Comparison of ENCODE assay signal across 8 cellular contexts in the genomic region with DNA sequence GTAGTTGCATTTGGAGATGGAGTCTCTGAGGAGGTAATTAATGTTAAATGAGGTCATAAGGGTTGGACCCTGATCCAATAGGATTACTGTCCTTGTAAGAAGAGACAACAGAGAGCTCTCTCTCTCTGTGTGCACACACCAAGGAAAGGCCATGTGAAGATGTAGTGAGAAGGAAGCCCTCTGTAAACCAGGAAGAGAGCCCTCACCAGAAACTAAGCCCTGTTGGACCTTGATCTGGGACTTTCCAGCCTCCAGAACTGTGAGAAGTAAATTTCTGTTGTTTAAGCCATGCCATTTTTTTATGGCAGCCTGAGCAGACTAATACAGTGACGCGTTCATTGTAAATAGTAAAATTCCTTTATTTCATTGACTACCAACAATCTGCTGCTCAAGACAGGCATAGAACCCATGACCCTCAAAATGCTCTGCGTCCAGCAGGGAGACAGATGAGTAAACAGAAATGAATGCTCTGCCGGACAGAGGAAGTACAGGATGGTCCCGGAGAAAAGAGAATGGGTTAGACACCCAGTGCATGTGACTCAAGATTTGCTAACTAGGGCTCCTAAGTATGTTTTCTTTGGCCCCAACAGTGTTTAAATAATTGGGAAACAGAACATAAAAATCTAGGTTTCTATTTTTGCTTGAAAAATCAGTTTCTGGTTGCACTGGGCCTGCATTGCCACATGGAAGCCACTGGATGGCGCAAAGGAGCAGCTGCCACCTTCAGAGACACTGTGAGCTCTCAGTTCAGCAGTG. TPM values are rescaled to one million over a fixed set of nuclear protein-coding genes. Genes with fewer than 3 reads are reported as not detected.
DNase-seq lines count a peak whose midpoint lies in the region; ATAC-seq lines count a peak whose summit lies in the region.

No MANE protein-coding gene starts in this region.

- H3K36me3 Mint-ChIP-seq in activated CD4-positive, alpha-beta T cell treated with anti-CD3 and anti-CD28 coated beads for 36 hours (ENCODE audit: low read depth), result no peaks in the 10 kb centered on the region
- no peaks in the 10 kb centered on the region for H3K36me3 Mint-ChIP-seq in activated CD4-positive, alpha-beta T cell treated with anti-CD3 and anti-CD28 coated beads, Interleukin-2, amount 10 ng/mL, durations not matched to agents 24 days and 14 days (ENCODE audit: low read depth)

- CTCF ChIA-PET in activated CD4-positive, alpha-beta T cell treated with anti-CD3 and anti-CD28 coated beads for 36 hours (lab: Charles Lee), result interaction anchor here (0.5 to 1.8 kb wide), 4 partner anchors 37 to 911 kb away, joined by 3 to 8 read pairs (median 4); no protein-coding TSS in a partner anchor

- peak; percentile 48 for DNase-seq in activated CD4-positive, alpha-beta T cell treated with anti-CD3 and anti-CD28 coated beads for 36 hours
- DNase-seq in activated CD4-positive, alpha-beta T cell treated with anti-CD3 and anti-CD28 coated beads, Interleukin-2, amount 10 ng/mL, durations not matched to agents 24 days and 14 days, result no peak
- DNase-seq in NCI-H226, result peak; percentile 91
- peak; percentile 54 for DNase-seq in ecto neural progenitor cell (ENCODE audit: low spot score)
- peak; percentile 86 to 97 for DNase-seq in lung microvascular endothelial cell (ENCODE audit: low read depth in 2 of 2)
- no peak for DNase-seq in activated effector memory CD4-positive, alpha-beta T cell treated with anti-CD3 and anti-CD28 coated beads, Interleukin-2, amount 50 U/mL, for 16 hours

- H3K27me3 Mint-ChIP-seq in activated CD4-positive, alpha-beta T cell treated with anti-CD3 and anti-CD28 coated beads for 36 hours, result peaks cover 4% of the 10 kb centered on the region
- peaks cover 8% of the 10 kb centered on the region for H3K27me3 Mint-ChIP-seq in activated CD4-positive, alpha-beta T cell treated with anti-CD3 and anti-CD28 coated beads, Interleukin-2, amount 10 ng/mL, durations not matched to agents 24 days and 14 days

- ATAC-seq in activated CD4-positive, alpha-beta T cell treated with anti-CD3 and anti-CD28 coated beads for 36 hours, result no peak
- ATAC-seq in GM18909 (IDR thresholded peaks at IDR 0.05; ENCODE audit: poor library complexity, unreplicated experiment), result no peak
- ATAC-seq in GM18868 (IDR thresholded peaks at IDR 0.05; ENCODE audit: unreplicated experiment), result no peak

- H3K4me1 Mint-ChIP-seq in activated CD4-positive, alpha-beta T cell treated with anti-CD3 and anti-CD28 coated beads for 36 hours, result no peaks in the 10 kb centered on the region
- no peaks in the 10 kb centered on the region for H3K4me1 Mint-ChIP-seq in activated CD4-positive, alpha-beta T cell treated with anti-CD3 and anti-CD28 coated beads, Interleukin-2, amount 10 ng/mL, durations not matched to agents 24 days and 14 days

- no peaks in the 10 kb centered on the region for H3K9me3 Mint-ChIP-seq in activated CD4-positive, alpha-beta T cell treated with anti-CD3 and anti-CD28 coated beads for 36 hours (ENCODE audit: low read depth)
- no peaks in the 10 kb centered on the region for H3K9me3 Mint-ChIP-seq in activated CD4-positive, alpha-beta T cell treated with anti-CD3 and anti-CD28 coated beads, Interleukin-2, amount 10 ng/mL, durations not matched to agents 24 days and 14 days

- H3K27ac Mint-ChIP-seq in activated CD4-positive, alpha-beta T cell treated with anti-CD3 and anti-CD28 coated beads for 36 hours, result no peak overlapping the region
- no peak overlapping the region for H3K27ac Mint-ChIP-seq in activated CD4-positive, alpha-beta T cell treated with anti-CD3 and anti-CD28 coated beads, Interleukin-2, amount 10 ng/mL, durations not matched to agents 24 days and 14 days

- intact Hi-C loops in activated CD4-positive, alpha-beta T cell treated with anti-CD3 and anti-CD28 coated beads for 36 hours (cut with DNase I, micrococcal nuclease), result loop anchor here in 1 of 2 experiments (2.0 kb wide), 1 partner anchor 60 kb away; no protein-coding TSS in a partner anchor
- intact Hi-C loops in activated CD4-positive, alpha-beta T cell treated with anti-CD3 and anti-CD28 coated beads, Interleukin-2, amount 10 ng/mL, durations not matched to agents 24 days and 14 days (cut with micrococcal nuclease), result no loop called here

- no peak overlapping the region for H3K4me3 Mint-ChIP-seq in activated CD4-positive, alpha-beta T cell treated with anti-CD3 and anti-CD28 coated beads for 36 hours
- no peak overlapping the region for H3K4me3 Mint-ChIP-seq in activated CD4-positive, alpha-beta T cell treated with anti-CD3 and anti-CD28 coated beads, Interleukin-2, amount 10 ng/mL, durations not matched to agents 24 days and 14 days

- POLR2A ChIA-PET in activated CD4-positive, alpha-beta T cell treated with anti-CD3 and anti-CD28 coated beads for 36 hours (lab: Charles Lee), result no interaction called here

RNA-seq across cellular contexts. Expression of a gene that starts 37.9 kb away (rescaled TPM):
- not detected for total RNA-seq in activated CD4-positive, alpha-beta T cell treated with anti-CD3 and anti-CD28 coated beads for 36 hours
- 0.52 and 0.77 TPM in 2 replicates for total RNA-seq in activated CD4-positive, alpha-beta T cell treated with anti-CD3 and anti-CD28 coated beads, Interleukin-2, amount 10 ng/mL, durations not matched to agents 24 days and 14 days
- total RNA-seq in lung microvascular endothelial cell, result 69.1 and 112 TPM in 2 replicates

Comparison
In these comparisons a context has a peak if more than half of its experiments do, and no peak if none do; other contexts are left out.
1. DNase-seq: peak in activated CD4-positive, alpha-beta T cell treated with anti-CD3 and anti-CD28 coated beads for 36 hours (single experiment), NCI-H226 (single experiment), ecto neural progenitor cell (single experiment) and lung microvascular endothelial cell (2 of 2); none in activated CD4-positive, alpha-beta T cell treated with anti-CD3 and anti-CD28 coated beads, Interleukin-2, amount 10 ng/mL, durations not matched to agents 24 days and 14 days (single experiment) and activated effector memory CD4-positive, alpha-beta T cell treated with anti-CD3 and anti-CD28 coated beads, Interleukin-2, amount 50 U/mL, for 16 hours (single experiment).
2. RNA of a gene that starts 37.9 kb away (total RNA-seq): 69.1 to 112 TPM in lung microvascular endothelial cell; 0.52 to 0.77 TPM in activated CD4-positive, alpha-beta T cell treated with anti-CD3 and anti-CD28 coated beads, Interleukin-2, amount 10 ng/mL, durations not matched to agents 24 days and 14 days and not detected in activated CD4-positive, alpha-beta T cell treated with anti-CD3 and anti-CD28 coated beads for 36 hours; every median in the first group is over 10 times any median in the second.